8 cellular contexts compared by ENCODE assay signal in genomic region chr4:173332963-173333657, GRCh38. TPM values are rescaled to one million over a fixed set of nuclear protein-coding genes. Genes with fewer than 3 reads are reported as not detected.
DNase-seq lines count a peak whose midpoint lies in the region; ATAC-seq and TF ChIP-seq lines count a peak whose summit lies in the region.

No MANE protein-coding gene starts in this region.

- H3K27me3 ChIP-seq in Panc1 (ENCODE audit: control insufficient read depth, insufficient read depth, low read length) (no peaks in the 10 kb centered on the region), tibial nerve (no peaks in the 10 kb centered on the region)

- TF ChIP-seq CTCF in GM13977 (IDR thresholded peaks at IDR 0.05; ENCODE audit: extremely low read depth, insufficient read depth, missing control alignments), result no peak
- no peak for TF ChIP-seq CTCF in Panc1 (IDR thresholded peaks at IDR 0.05)
- no peak for TF ChIP-seq CTCF in tibial nerve (IDR thresholded peaks at IDR 0.05)

- ATAC-seq in Panc1, result no peak
- no peak for ATAC-seq in GM19463 (IDR thresholded peaks at IDR 0.05; ENCODE audit: unreplicated experiment)
- no peak for ATAC-seq in HG03571 (IDR thresholded peaks at IDR 0.05; ENCODE audit: unreplicated experiment)

- TF ChIP-seq POLR2A in tibial nerve (IDR thresholded peaks at IDR 0.05), result no peak

- intact Hi-C loops in Panc1 (cut with micrococcal nuclease; ENCODE audit: unreplicated experiment), result loop anchor here (5.0 kb wide), 1 partner anchor 34 kb away; no protein-coding TSS in a partner anchor

- H3K4me1 ChIP-seq in Panc1 (ENCODE audit: control insufficient read depth, insufficient read depth, low read length), result peaks cover 11% of the 10 kb centered on the region; the same call in 1 of the 2 replicates
- peaks cover 5% of the 10 kb centered on the region for H3K4me1 ChIP-seq in mesodermal cell (ENCODE audit: control insufficient read depth, insufficient read depth, low read length, poor library complexity, severe bottlenecking)
- peaks cover 0 to 38% (median 9%) of the 10 kb centered on the region in 4 donors for H3K4me1 ChIP-seq in tibial nerve

- H3K27ac ChIP-seq in Panc1 (ENCODE audit: low read length), result peak overlapping the region; percentile 91
- H3K27ac ChIP-seq in caudate nucleus (ENCODE audit: low read depth, low read length), result peak overlapping the region; percentile 99
- peak overlapping the region; percentile 99 for H3K27ac ChIP-seq in mesodermal cell (ENCODE audit: low read depth, low read length, severe bottlenecking)
- H3K27ac ChIP-seq in tibial nerve, result peak overlapping the region; percentile 100

- in situ Hi-C loops in GM13977 (cut with MboI; ENCODE audit: low pct_unique_long_range_greater_than_20kb, low sequenced_read_pairs, unreplicated experiment), result no loop called here
- in situ Hi-C loops in Panc1 (cut with HindIII; ENCODE audit: low pct_unique_long_range_greater_than_20kb, low sequenced_read_pairs), result no loop called here

- H3K36me3 ChIP-seq in Panc1 (ENCODE audit: control insufficient read depth, insufficient read depth, low read length) (peaks cover 12% of the 10 kb centered on the region), mesodermal cell (ENCODE audit: control insufficient read depth, insufficient read depth, low read length) (peaks cover 41% of the 10 kb centered on the region), tibial nerve (peaks cover 0 to 36% (median 0%) of the 10 kb centered on the region in 3 donors)

- H3K4me3 ChIP-seq in Panc1 (ENCODE audit: low read depth in 2 of 2, low read length in 2 of 2) (peak overlapping the region; percentile 86 to 91), mesodermal cell (ENCODE audit: extremely low read depth, insufficient read depth, low read length, poor library complexity, severe bottlenecking) (peak overlapping the region; percentile 98), tibial nerve (peak overlapping the region; percentile 94 to 97 (median 96))

- POLR2A ChIA-PET in Panc1 (lab: Charles Lee), result interaction anchor here (0.7 to 3.1 kb wide), 2 partner anchors 37 to 649 kb away, joined by 3 to 19 read pairs; partner anchors contain the start of gene SAP30

- CTCF ChIA-PET in Panc1 (lab: Charles Lee), result no interaction called here

- 13 to 20% methylated on average over 14 to 17 of the region's 21 CpGs for WGBS in mesodermal cell (ENCODE audit: insufficient coverage in 2 of 2), 2 experiments
- 6 to 9% methylated on average over 21 of the region's 21 CpGs for WGBS in tibial nerve, 2 donors

- no peak for TF ChIP-seq EP300 in tibial nerve (IDR thresholded peaks at IDR 0.05)

- H3K9me3 ChIP-seq in Panc1 (ENCODE audit: control insufficient read depth, insufficient read depth, low read depth, low read length) (no peaks in the 10 kb centered on the region), mesodermal cell (ENCODE audit: control insufficient read depth, low read length) (no peaks in the 10 kb centered on the region), tibial nerve (no peaks in the 10 kb centered on the region)

- BruUV-seq in Panc1 (replicated peaks; lab: Mats Ljungman, UMichigan), result no TSS peak

- DNase-seq in GM13977 (ENCODE audit: low spot score), result peak; percentile 23
- DNase-seq in Panc1 (ENCODE audit: low read depth, low spot score), result no peak
- peak in 15 of 61 donors; percentile 22 to 61 (median 33) for DNase-seq in caudate nucleus (lab: John Stamatoyannopoulos, UW)
- no peak for DNase-seq in tibial nerve (ENCODE audit: low spot score in 2 of 2)
- DNase-seq in inferior parietal cortex (ENCODE audit: extremely low spot score), result no peak

RNA-seq across cellular contexts. Expression of gene HMGB2, which starts 1.0 kb away (rescaled TPM):
- 183 TPM for total RNA-seq in Panc1 (2021; ENCODE audit: unreplicated experiment)
- 96.2 TPM for polyA plus RNA-seq in Panc1 (2012; ENCODE audit: insufficient read length)
- 322 TPM for polyA plus RNA-seq in mesodermal cell (2013, experiment 1 of 2)
- polyA plus RNA-seq in mesodermal cell (2013, experiment 2 of 2), result 403 TPM
- total RNA-seq in tibial nerve, result 10 to 100 TPM; 63.3 to 83.4 (median 72.4) TPM

RNA-seq across cellular contexts. Expression of gene SAP30, which starts 37.6 kb away (rescaled TPM):
- total RNA-seq in Panc1 (2021; ENCODE audit: unreplicated experiment) (23.4 TPM), tibial nerve (10 to 100 TPM; 27.7 to 88.5 (median 49.1) TPM)
- 18.4 TPM for polyA plus RNA-seq in Panc1 (2012; ENCODE audit: insufficient read length)
- 15.0 TPM for polyA plus RNA-seq in mesodermal cell (2013, experiment 1 of 2)
- polyA plus RNA-seq in mesodermal cell (2013, experiment 2 of 2), result 19.6 TPM
